ENCODE assay signal across 13 cellular contexts in the genomic region with DNA sequence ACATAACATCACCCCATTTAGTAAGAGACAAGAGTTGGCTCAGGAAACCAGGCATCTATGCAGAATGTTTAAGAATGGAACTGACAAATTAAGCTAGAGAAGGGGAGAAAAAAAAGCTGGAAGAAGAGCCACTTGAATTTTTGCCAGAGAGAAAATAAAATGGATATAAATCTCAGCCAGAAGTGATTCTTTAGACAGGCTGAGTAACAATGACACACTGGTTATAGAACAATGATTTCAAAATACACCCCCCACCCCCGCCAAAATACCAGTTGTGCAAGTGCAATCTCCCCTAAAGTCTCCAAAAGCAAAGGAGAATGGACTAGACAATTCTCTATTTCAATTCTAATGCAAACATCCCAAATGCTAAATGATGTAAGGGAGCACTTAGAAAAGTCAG. TPM values are rescaled to one million over a fixed set of nuclear protein-coding genes. Genes with fewer than 3 reads are reported as not detected.
A peak's percentile ranks its signal among the peaks of the same experiment; 100 is the strongest.
DNase-seq lines count a peak whose midpoint lies in the region; ATAC-seq and TF ChIP-seq lines count a peak whose summit lies in the region.
"Had no signal": no experiment of that assay in that cellular context is flagged by ENCODE, and none has a peak within 500 bp of the region (broad histone marks: within the 10 kb centered on the region; RNA-seq: fewer than 3 reads in every experiment).

No MANE protein-coding gene starts in this region.

- H3K9me3 ChIP-seq in GM23248 (ENCODE audit: low read depth): no peaks in the 10 kb centered on the region
- no peaks in the 10 kb centered on the region for H3K9me3 ChIP-seq in SK-N-MC (ENCODE audit: low read depth, low read length)
- H3K9me3 ChIP-seq in gastrocnemius medialis: no peaks in the 10 kb centered on the region

- peak overlapping the region; percentile 21; the same call in 1 of the 2 replicates for H3K4me3 ChIP-seq in GM23248
- no peak overlapping the region for H3K4me3 ChIP-seq in SK-N-MC
- no peak overlapping the region for H3K4me3 ChIP-seq in fibroblast of mammary gland (ENCODE audit: control insufficient read depth, low read depth, low read length)
- no peak overlapping the region for H3K4me3 ChIP-seq in gastrocnemius medialis

- no peaks in the 10 kb centered on the region for H3K27me3 Mint-ChIP-seq in natural killer cell (ENCODE audit: low read depth in 2 of 2)
- H3K27me3 Mint-ChIP-seq in T-helper 2 cell treated with Interferon-gamma antibody and Interleukin-4, amounts not matched to agents 5 μg/mL and 100 μg/mL, for 36 hours (ENCODE audit: low read depth): no peaks in the 10 kb centered on the region
- H3K27me3 Mint-ChIP-seq: activated naive CD8-positive, alpha-beta T cell treated with anti-CD3 and anti-CD28 coated beads, Interleukin-2, amount 50 U/mL, for 24 hours; naive B cell had no signal

- no peak for TF ChIP-seq CTCF in fibroblast of mammary gland (conservative IDR thresholded peaks at IDR 0.05; ENCODE audit: control insufficient read depth, insufficient read depth, low read depth, low read length)
- TF ChIP-seq CTCF in gastrocnemius medialis (IDR thresholded peaks at IDR 0.05 in 4 of 5, conservative IDR thresholded peaks at IDR 0.05 in 1 of 5): no peak
- no peak for TF ChIP-seq CTCF in natural killer cell (IDR thresholded peaks at IDR 0.05)

- peaks cover 60% of the 10 kb centered on the region for H3F3A ChIP-seq in GM23248 (ENCODE audit: insufficient read depth)

- no peaks in the 10 kb centered on the region for H3K36me3 Mint-ChIP-seq in natural killer cell
- peaks cover 26% of the 10 kb centered on the region for H3K36me3 Mint-ChIP-seq in T-helper 2 cell treated with Interferon-gamma antibody and Interleukin-4, amounts not matched to agents 5 μg/mL and 100 μg/mL, for 36 hours (ENCODE audit: low read depth)

- peaks cover 93% of the 10 kb centered on the region for H3K79me2 ChIP-seq in GM23248 (ENCODE audit: insufficient read depth)

- H3K27ac Mint-ChIP-seq in natural killer cell: no peak overlapping the region
- H3K27ac Mint-ChIP-seq in T-helper 2 cell treated with Interferon-gamma antibody and Interleukin-4, amounts not matched to agents 5 μg/mL and 100 μg/mL, for 36 hours: no peak overlapping the region
- H3K27ac Mint-ChIP-seq: activated naive CD8-positive, alpha-beta T cell treated with anti-CD3 and anti-CD28 coated beads, Interleukin-2, amount 50 U/mL, for 24 hours had no signal

- H3K27me3 ChIP-seq in GM23248 (replicated peaks; ENCODE audit: insufficient read depth) (no peaks in the 10 kb centered on the region), gastrocnemius medialis (no peaks in the 10 kb centered on the region)

- H3K9me2 ChIP-seq in GM23248 (ENCODE audit: insufficient read depth): no peaks in the 10 kb centered on the region

- H3K4me2 ChIP-seq in GM23248 (ENCODE audit: unreplicated experiment): peak overlapping the region; percentile 60

- H3K9me3 Mint-ChIP-seq in natural killer cell: no peaks in the 10 kb centered on the region
- no peaks in the 10 kb centered on the region for H3K9me3 Mint-ChIP-seq in T-helper 2 cell treated with Interferon-gamma antibody and Interleukin-4, amounts not matched to agents 5 μg/mL and 100 μg/mL, for 36 hours
- H3K9me3 Mint-ChIP-seq: activated naive CD8-positive, alpha-beta T cell treated with anti-CD3 and anti-CD28 coated beads, Interleukin-2, amount 50 U/mL, for 24 hours; naive B cell had no signal

- no peak overlapping the region for H3K4me3 Mint-ChIP-seq in natural killer cell
- no peak overlapping the region for H3K4me3 Mint-ChIP-seq in T-helper 2 cell treated with Interferon-gamma antibody and Interleukin-4, amounts not matched to agents 5 μg/mL and 100 μg/mL, for 36 hours
- H3K4me3 Mint-ChIP-seq: activated naive CD8-positive, alpha-beta T cell treated with anti-CD3 and anti-CD28 coated beads, Interleukin-2, amount 50 U/mL, for 24 hours had no signal

- intact Hi-C loops in gastrocnemius medialis (cut with DNase I; ENCODE audit: low total_unique reads): no loop called here
- intact Hi-C loops in natural killer cell (cut with micrococcal nuclease): loop anchor here (5.0 kb wide), 1 partner anchor 37 kb away; no protein-coding TSS in a partner anchor

- ATAC-seq in gastrocnemius medialis (no peak), natural killer cell (no peak), GM18519 (IDR thresholded peaks at IDR 0.05; ENCODE audit: low FRiP score, unreplicated experiment) (no peak)
- ATAC-seq: activated naive CD8-positive, alpha-beta T cell treated with anti-CD3 and anti-CD28 coated beads, Interleukin-2, amount 50 U/mL, for 24 hours had no signal

- peaks cover 8 to 27% of the 10 kb centered on the region in 2 donors for H3K4me1 Mint-ChIP-seq in natural killer cell
- H3K4me1 Mint-ChIP-seq in T-helper 2 cell treated with Interferon-gamma antibody and Interleukin-4, amounts not matched to agents 5 μg/mL and 100 μg/mL, for 36 hours (ENCODE audit: low read depth): peaks cover 15% of the 10 kb centered on the region

- H4K20me1 ChIP-seq in GM23248 (ENCODE audit: insufficient read depth): peaks cover 20% of the 10 kb centered on the region

- DNase-seq in GM23248: peak; percentile 85
- DNase-seq in SK-N-MC (ENCODE audit: low read depth, low spot score): no peak
- peak; percentile 90 for DNase-seq in fibroblast of mammary gland (ENCODE audit: low read depth)
- no peak for DNase-seq in gastrocnemius medialis
- no peak for DNase-seq in LoVo (ENCODE audit: low spot score)
- DNase-seq in natural killer cell: no peak
- DNase-seq in T-helper 2 cell treated with Interferon-gamma antibody and Interleukin-4, amounts not matched to agents 5 μg/mL and 100 μg/mL, for 36 hours (ENCODE audit: low spot score): no peak
- DNase-seq: activated CD4-positive, alpha-beta T cell treated with anti-CD3 and anti-CD28 coated beads, Interleukin-2, amount 50 U/mL, for 48 hours; activated naive CD8-positive, alpha-beta T cell treated with anti-CD3 and anti-CD28 coated beads, Interleukin-2, amount 50 U/mL, for 24 hours; effector memory CD4-positive, alpha-beta T cell; naive B cell; NCI-H69 had no signal

- peak overlapping the region; percentile 79 for H3K27ac ChIP-seq in GM23248
- peak overlapping the region; percentile 65 for H3K27ac ChIP-seq in SK-N-MC
- H3K27ac ChIP-seq in gastrocnemius medialis: peak overlapping the region in 3 of 4 donors; percentile 31 to 40 (median 40)

- peaks cover 21% of the 10 kb centered on the region; the same call in 1 of the 2 replicates for H3K36me3 ChIP-seq in GM23248 (ENCODE audit: low read depth)
- H3K36me3 ChIP-seq in SK-N-MC (ENCODE audit: insufficient read depth, low read length): peaks cover 30% of the 10 kb centered on the region
- H3K36me3 ChIP-seq in gastrocnemius medialis: peaks cover 0 to 4% of the 10 kb centered on the region in 2 donors

- 0 to 6% methylated on average over 1 of the region's 1 CpG for WGBS in GM23248 (ENCODE audit: low coverage in 1 of 2, low lambda C conversion rate in 2 of 2, missing lambda C conversion rate in 2 of 2), 2 experiments

- H3K4me1 ChIP-seq in GM23248 (ENCODE audit: insufficient read depth): peaks cover 46% of the 10 kb centered on the region
- peaks cover 27 to 30% of the 10 kb centered on the region in 2 donors for H3K4me1 ChIP-seq in gastrocnemius medialis

- TF ChIP-seq POLR2A in gastrocnemius medialis (IDR thresholded peaks at IDR 0.05): no peak

- in situ Hi-C loops in GM23248 (cut with MboI): no loop called here
- in situ Hi-C loops in gastrocnemius medialis (cut with MboI; ENCODE audit: low sequenced_read_pairs in 4 of 4): loop anchor here in 2 of 4 donors (5.0 to 10.0 kb wide), 2 partner anchors 99 to 102 kb away; a partner anchor contains a TSS

- H3K9ac ChIP-seq in GM23248: peak overlapping the region; percentile 61
- no peak overlapping the region for H3K9ac ChIP-seq in SK-N-MC (ENCODE audit: insufficient read length)

- H2AFZ ChIP-seq in GM23248: no peak overlapping the region

RNA-seq across cellular contexts. Expression of a gene that starts 22.4 kb away (rescaled TPM):
- total RNA-seq in GM23248 (2014; rRNA removed; shearing (Covaris generic)): 36.1 and 49.4 TPM in 2 replicates
- 122 and 125 TPM in 2 replicates for polyA plus RNA-seq in GM23248 (2016; fragmentation: Nextera tagmentation; extraction: Ambion mirVana)
- 10 to 100 TPM; 41.6 to 79.0 (median 56.5) TPM for total RNA-seq in gastrocnemius medialis
- 10 to 100 TPM; 46.9 to 54.0 (median 51.8) TPM for total RNA-seq in natural killer cell

RNA-seq across cellular contexts. Expression of a gene that starts 26.4 kb away (rescaled TPM):
- total RNA-seq in GM23248 (2014; rRNA removed; shearing (Covaris generic)): 57.4 and 68.5 TPM in 2 replicates
- polyA plus RNA-seq in GM23248 (2016; fragmentation: Nextera tagmentation; extraction: Ambion mirVana): 121 and 128 TPM in 2 replicates
- total RNA-seq in gastrocnemius medialis: 10 to 100 TPM; 30.5 to 40.5 (median 36.4) TPM
- 10 to 100 TPM; 18.2 to 21.7 (median 20.6) TPM for total RNA-seq in natural killer cell

RNA-seq across cellular contexts. Expression of a gene that starts 29.3 kb away (rescaled TPM):
- total RNA-seq in GM23248 (2014; rRNA removed; shearing (Covaris generic)): 25.5 and 45.4 TPM in 2 replicates
- polyA plus RNA-seq in GM23248 (2016; fragmentation: Nextera tagmentation; extraction: Ambion mirVana): 24.4 and 25.0 TPM in 2 replicates
- total RNA-seq in gastrocnemius medialis: 10 to 100 TPM; 28.8 to 38.3 (median 36.4) TPM
- 10 to 100 TPM; 11.3 to 13.9 (median 11.5) TPM for total RNA-seq in natural killer cell

RNA-seq across cellular contexts. Expression of a gene that starts 39.7 kb away (rescaled TPM):
- total RNA-seq in GM23248 (2014; rRNA removed; shearing (Covaris generic)): 1.8 and 2.8 TPM in 2 replicates
- 1.6 and 2.3 TPM in 2 replicates for polyA plus RNA-seq in GM23248 (2016; fragmentation: Nextera tagmentation; extraction: Ambion mirVana)
- total RNA-seq in gastrocnemius medialis: 1 to 10 TPM in 1 of 4 donors, under 1 TPM in 3; 0.13 to 1.2 (median 0.34) TPM
- 1 to 10 TPM in 2 of 3 donors, under 1 TPM in 1; 0.92 to 1.7 (median 1.1) TPM for total RNA-seq in natural killer cell

Comparison
In these comparisons a context has a peak if more than half of its experiments do, and no peak if none do; other contexts are left out.
1. DNase-seq: peak in GM23248 (single experiment) and fibroblast of mammary gland (single experiment); none in SK-N-MC (single experiment), gastrocnemius medialis (0 of 2), LoVo (single experiment), natural killer cell (single experiment) and T-helper 2 cell treated with Interferon-gamma antibody and Interleukin-4, amounts not matched to agents 5 μg/mL and 100 μg/mL, for 36 hours (single experiment).
2. Peak in every context shown above with its lines, with median percentiles within 50 percentile points of each other: H3K27ac ChIP-seq.